ENCODE assay signal across 10 cellular contexts in the genomic region with DNA sequence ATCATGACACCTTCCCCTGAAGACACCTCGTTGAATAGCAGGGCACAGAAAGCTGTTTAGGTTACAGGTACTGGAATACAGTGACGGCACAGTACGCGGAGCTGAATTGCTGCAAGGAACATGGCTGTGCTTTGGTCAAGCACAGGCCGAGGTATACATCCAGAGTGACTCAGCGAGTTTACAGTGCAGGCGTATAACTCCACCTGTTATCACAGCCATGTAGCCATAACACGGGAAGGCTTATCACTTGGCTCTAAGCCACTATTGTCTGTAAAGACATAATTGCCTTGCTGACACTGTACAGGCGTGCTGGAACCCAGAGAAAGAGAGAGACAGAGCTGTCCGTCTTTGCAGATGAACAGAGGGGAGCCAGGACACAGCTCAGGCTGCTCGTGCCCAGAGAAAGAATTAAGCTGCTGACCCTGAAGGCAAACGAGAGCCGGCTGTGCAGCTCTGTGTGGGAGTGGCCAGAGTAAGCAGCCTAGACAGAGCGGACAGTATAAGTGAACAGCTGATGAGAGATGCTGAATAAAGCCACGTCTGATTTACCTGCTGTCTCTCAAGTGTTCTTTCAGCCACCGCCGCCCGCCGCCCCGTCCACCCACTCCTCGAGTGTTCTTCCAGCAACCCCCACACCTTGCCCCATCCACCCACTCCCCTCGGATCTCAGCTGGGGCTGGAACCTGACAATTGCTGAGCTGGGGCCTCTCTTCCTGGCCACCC.
DNase-seq lines count a peak whose midpoint lies in the region; ATAC-seq, FAIRE-seq and TF ChIP-seq lines count a peak whose summit lies in the region.
"Had no signal": no experiment of that assay in that cellular context is flagged by ENCODE, and none has a peak within 500 bp of the region (broad histone marks: within the 10 kb centered on the region; RNA-seq: fewer than 3 reads in every experiment).

No MANE protein-coding gene starts in this region.

- peaks cover 0 to 59% (median 4%) of the 10 kb centered on the region in 4 donors for H3K4me1 ChIP-seq in Peyer's patch
- H3K4me1 ChIP-seq in endothelial cell of umbilical vein (ENCODE audit: control insufficient read depth, extremely low read depth, insufficient read depth, low read length), result peaks cover 42% of the 10 kb centered on the region
- peaks cover 42 to 75% (median 58%) of the 10 kb centered on the region in 4 donors for H3K4me1 ChIP-seq in transverse colon

- no peaks in the 10 kb centered on the region for H3K79me2 ChIP-seq in endothelial cell of umbilical vein (ENCODE audit: control insufficient read depth, insufficient read depth, low read length)

- peak in 2 of 3 donors; percentile 66 to 74 for DNase-seq in Peyer's patch
- peak; percentile 82 for DNase-seq in endothelial cell of umbilical vein (ENCODE audit: low read depth, low spot score)
- DNase-seq in mucosa of gallbladder (ENCODE audit: low spot score), result peak; percentile 69
- DNase-seq in transverse colon, result peak; percentile 64
- DNase-seq in activated CD8-positive, alpha-beta memory T cell treated with anti-CD3 and anti-CD28 coated beads, Interleukin-2, amount 50 U/mL, for 4 hours, result no peak
- DNase-seq in iPS-NIHi7 (ENCODE audit: extremely low spot score), result no peak
- DNase-seq: activated T-cell treated with anti-CD3 and anti-CD28 coated beads, Interleukin-2, amount 50 U/mL, for 48 hours had no signal

- H3K4me3 ChIP-seq in Peyer's patch, result no peak overlapping the region
- no peak overlapping the region for H3K4me3 ChIP-seq in endothelial cell of umbilical vein (replicated peaks in 1 of 3; ENCODE audit: insufficient read depth in 1 of 3, low read depth in 1 of 3, low read length in 3 of 3)
- no peak overlapping the region for H3K4me3 ChIP-seq in transverse colon
- H3K4me3 ChIP-seq: GM23338 had no signal

- no peaks in the 10 kb centered on the region for H4K20me1 ChIP-seq in endothelial cell of umbilical vein (replicated peaks; ENCODE audit: control insufficient read depth, extremely low read depth, insufficient read depth, low read length)

- no peaks in the 10 kb centered on the region for H3K36me3 ChIP-seq in Peyer's patch
- H3K36me3 ChIP-seq in endothelial cell of umbilical vein (ENCODE audit: control insufficient read depth in 2 of 2, extremely low read depth in 1 of 2, insufficient read depth in 2 of 2, low read length in 2 of 2), result no peaks in the 10 kb centered on the region
- no peaks in the 10 kb centered on the region for H3K36me3 ChIP-seq in transverse colon

- 39 to 41% methylated on average over 9 to 22 of the region's 22 CpGs for WGBS in transverse colon (ENCODE audit: low coverage in 1 of 2), 2 donors

- TF ChIP-seq CTCF in Peyer's patch (IDR thresholded peaks at IDR 0.05), result no peak
- TF ChIP-seq CTCF in endothelial cell of umbilical vein (IDR thresholded peaks at IDR 0.05; ENCODE audit: extremely low read depth in 1 of 2, insufficient read depth in 1 of 2, low read depth in 1 of 2, low read length in 2 of 2), result no peak
- no peak for TF ChIP-seq CTCF in transverse colon (IDR thresholded peaks at IDR 0.05)

- H3K27me3 ChIP-seq in Peyer's patch (no peaks in the 10 kb centered on the region), endothelial cell of umbilical vein (ENCODE audit: control insufficient read depth in 2 of 2, insufficient read depth in 2 of 2, low read length in 2 of 2) (no peaks in the 10 kb centered on the region), transverse colon (no peaks in the 10 kb centered on the region)

- no peak overlapping the region for H3K9ac ChIP-seq in endothelial cell of umbilical vein (replicated peaks; ENCODE audit: extremely low read depth, insufficient read depth, low read length)

- ATAC-seq in HG02938 (IDR thresholded peaks at IDR 0.05; ENCODE audit: unreplicated experiment), result no peak
- ATAC-seq in HG03442 (IDR thresholded peaks at IDR 0.05; ENCODE audit: unreplicated experiment), result no peak
- ATAC-seq: GM23338 had no signal

- peak overlapping the region; percentile 58 to 91 (median 74) for H3K27ac ChIP-seq in Peyer's patch
- peak overlapping the region; percentile 1 for H3K27ac ChIP-seq in endothelial cell of umbilical vein (ENCODE audit: insufficient read depth, low read depth, low read length)
- H3K27ac ChIP-seq in transverse colon, result peak overlapping the region; percentile 83 to 91 (median 88)

- BruUV-seq in endothelial cell of umbilical vein (replicated peaks; lab: Mats Ljungman, UMichigan), result no TSS peak

- intact Hi-C loops in endothelial cell of umbilical vein (cut with micrococcal nuclease) (loop anchor here (5.0 kb wide), 1 partner anchor 57 kb away; no protein-coding TSS in a partner anchor), transverse colon (cut with DNase I; ENCODE audit: low total_unique reads) (loop anchor here (5.0 kb wide), 2 partner anchors 72 to 88 kb away; a partner anchor contains a TSS)

- CTCF ChIA-PET in endothelial cell of umbilical vein (lab: Charles Lee), result interaction anchor here (0.6 to 6.5 kb wide), 20 partner anchors 12 to 111 kb away, joined by 3 to 75 read pairs (median 4); a partner anchor contains a TSS

- FAIRE-seq in endothelial cell of umbilical vein (lab: Jason Lieb, UNC), result peak; percentile 77

- in situ Hi-C loops in transverse colon (cut with MboI; ENCODE audit: low pct_ligation_motif_present in 1 of 4, low pct_unique_long_range_greater_than_20kb in 1 of 4, low sequenced_read_pairs in 3 of 4), result loop anchor here in 1 of 4 donors (10.0 kb wide), 1 partner anchor 91 kb away; a partner anchor contains a TSS

- H3K4me2 ChIP-seq in endothelial cell of umbilical vein (ENCODE audit: insufficient read depth, low read length), result no peak overlapping the region
- H3K4me2 ChIP-seq: GM23338 had no signal

- TF ChIP-seq EP300 in transverse colon (IDR thresholded peaks at IDR 0.05; ENCODE audit: low read depth), result peak; percentile 26

- H3K9me3 ChIP-seq in Peyer's patch (no peaks in the 10 kb centered on the region), endothelial cell of umbilical vein (replicated peaks; ENCODE audit: control insufficient read depth, insufficient read depth, low read length) (no peaks in the 10 kb centered on the region), transverse colon (no peaks in the 10 kb centered on the region)

- no peaks in the 10 kb centered on the region for H3K9me1 ChIP-seq in endothelial cell of umbilical vein (replicated peaks; ENCODE audit: control insufficient read depth, extremely low read depth, insufficient read depth, low read length)

- TF ChIP-seq POLR2A in Peyer's patch (IDR thresholded peaks at IDR 0.05) (no peak), endothelial cell of umbilical vein (IDR thresholded peaks at IDR 0.05; ENCODE audit: low read depth, low read length) (no peak), transverse colon (IDR thresholded peaks at IDR 0.05) (peak; percentile 34)

- H2AFZ ChIP-seq in endothelial cell of umbilical vein (ENCODE audit: low read depth, low read length), result peak overlapping the region; percentile 74
- H2AFZ ChIP-seq: GM23338 had no signal

- dilution Hi-C loops in endothelial cell of umbilical vein (cut with MboI; ENCODE audit: extremely low pct_ligation_motif_present, low sequenced_read_pairs), result no loop called here

- POLR2A ChIA-PET in endothelial cell of umbilical vein (lab: Charles Lee), result interaction anchor here (0.9 to 1.1 kb wide), 2 partner anchors 86 to 88 kb away, joined by 3 to 7 read pairs; a partner anchor contains a TSS

TF ChIP-seq in endothelial cell of umbilical vein, 7 proteins besides CTCF, POLR2A, EP300 and RAD21:
- no peak for TF ChIP-seq GATA2 (IDR thresholded peaks at IDR 0.05; ENCODE audit: insufficient read depth, insufficient read length, low read depth, low read length)
- TF ChIP-seq JUN (IDR thresholded peaks at IDR 0.05; ENCODE audit: borderline replicate concordance, insufficient read depth, insufficient read length, low read depth), result peak; percentile 25

Comparison
In these comparisons a context has a peak if more than half of its experiments do, and no peak if none do; other contexts are left out.
1. DNase-seq: peak in Peyer's patch (2 of 3), endothelial cell of umbilical vein (single experiment), mucosa of gallbladder (single experiment) and transverse colon (single experiment); none in activated CD8-positive, alpha-beta memory T cell treated with anti-CD3 and anti-CD28 coated beads, Interleukin-2, amount 50 U/mL, for 4 hours (single experiment) and iPS-NIHi7 (single experiment).
2. H3K27ac ChIP-seq: peak in every context shown above with its lines; median percentile 88 in transverse colon; 74 in Peyer's patch; 1 in endothelial cell of umbilical vein.